9 cellular contexts compared by ENCODE assay signal in the genomic region with DNA sequence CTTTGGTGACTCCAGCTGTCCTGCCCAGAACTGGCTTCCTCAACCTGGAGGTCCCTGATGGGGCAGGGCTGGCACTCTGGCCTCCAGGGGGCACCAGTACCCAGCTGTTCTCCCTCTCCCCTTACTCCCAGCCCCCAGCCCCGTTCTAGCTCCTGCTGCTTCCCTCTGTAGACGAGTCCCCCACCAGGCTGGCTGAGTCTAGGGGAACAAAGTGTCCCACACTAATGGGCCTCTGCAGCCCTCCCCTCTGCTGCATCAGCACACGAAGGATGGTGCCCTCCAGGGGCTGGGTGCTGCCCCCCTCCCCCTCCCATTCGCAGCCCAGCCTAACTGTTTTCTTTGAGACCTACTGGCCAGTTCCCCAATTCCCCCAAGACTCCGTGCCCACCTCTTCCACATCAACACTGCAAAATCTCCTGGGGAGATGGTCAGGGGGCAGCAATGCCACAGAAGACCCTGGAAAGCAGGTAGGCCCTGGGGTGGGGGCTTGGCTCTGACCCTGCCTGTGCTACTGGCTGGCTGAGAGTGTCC. TPM values are rescaled to one million over a fixed set of nuclear protein-coding genes. Genes with fewer than 3 reads are reported as not detected.
DNase-seq lines count a peak whose midpoint lies in the region; ATAC-seq, FAIRE-seq and TF ChIP-seq lines count a peak whose summit lies in the region.
"Had no signal": no experiment of that assay in that cellular context is flagged by ENCODE, and none has a peak within 500 bp of the region (broad histone marks: within the 10 kb centered on the region; RNA-seq: fewer than 3 reads in every experiment).

No MANE protein-coding gene starts in this region.

- H3K9ac ChIP-seq in KMS-11: no peak overlapping the region

- H3K36me3 ChIP-seq in KMS-11 (ENCODE audit: insufficient read depth): no peaks in the 10 kb centered on the region
- H3K36me3 ChIP-seq in bronchial epithelial cell (ENCODE audit: control insufficient read depth, insufficient read depth, low read length): no peaks in the 10 kb centered on the region

- TF ChIP-seq CTCF in KMS-11 (conservative IDR thresholded peaks at IDR 0.05; ENCODE audit: low read depth, low read length) (peak; percentile 54), bronchial epithelial cell (IDR thresholded peaks at IDR 0.05; ENCODE audit: insufficient read depth, low read length, severe bottlenecking) (peak; percentile 68)

- no peaks in the 10 kb centered on the region for H3K9me3 Mint-ChIP-seq in activated T-cell treated with anti-CD3 and anti-CD28 coated beads, Interleukin-2, amount 50 U/mL, for 24 hours
- H3K9me3 Mint-ChIP-seq in activated T-cell treated with anti-CD3 and anti-CD28 coated beads, Interleukin-2, amount 50 U/mL, for 4 hours: no peaks in the 10 kb centered on the region

- no peak overlapping the region for H3K4me3 Mint-ChIP-seq in activated T-cell treated with anti-CD3 and anti-CD28 coated beads, Interleukin-2, amount 50 U/mL, for 24 hours
- H3K4me3 Mint-ChIP-seq in activated T-cell treated with anti-CD3 and anti-CD28 coated beads, Interleukin-2, amount 50 U/mL, for 4 hours: no peak overlapping the region

- H2AFZ ChIP-seq in KMS-11 (ENCODE audit: low read depth): no peak overlapping the region

- no peak for FAIRE-seq in bronchial epithelial cell (lab: Jason Lieb, UNC)

- H3K27ac Mint-ChIP-seq in activated T-cell treated with anti-CD3 and anti-CD28 coated beads, Interleukin-2, amount 50 U/mL, for 24 hours: no peak overlapping the region

- DNase-seq in activated T-cell treated with anti-CD3 and anti-CD28 coated beads, Interleukin-2, amount 50 U/mL, for 24 hours: peak; percentile 28
- DNase-seq in activated T-cell treated with anti-CD3 and anti-CD28 coated beads, Interleukin-2, amount 50 U/mL, for 4 hours: no peak
- no peak for DNase-seq in bronchial epithelial cell (ENCODE audit: low read depth)
- DNase-seq in posterior vena cava (ENCODE audit: low spot score): peak; percentile 66
- no peak for DNase-seq in left colon
- DNase-seq in GF-D8 (lab: John Stamatoyannopoulos, UW): no peak
- DNase-seq in GDM1 (lab: John Stamatoyannopoulos, UW): no peak

- H3K4me1 ChIP-seq in KMS-11 (ENCODE audit: low read depth, poor library complexity, severe bottlenecking): peaks cover 16% of the 10 kb centered on the region

- H4K20me1 ChIP-seq in KMS-11 (ENCODE audit: insufficient read depth): no peaks in the 10 kb centered on the region

- H3K27me3 Mint-ChIP-seq in activated T-cell treated with anti-CD3 and anti-CD28 coated beads, Interleukin-2, amount 50 U/mL, for 24 hours: peaks cover 59% of the 10 kb centered on the region
- peaks cover 61% of the 10 kb centered on the region for H3K27me3 Mint-ChIP-seq in activated T-cell treated with anti-CD3 and anti-CD28 coated beads, Interleukin-2, amount 50 U/mL, for 4 hours (ENCODE audit: low read depth)

- no peaks in the 10 kb centered on the region for H3K79me2 ChIP-seq in KMS-11 (ENCODE audit: insufficient read depth, low read depth)

- no peak overlapping the region for H3K4me3 ChIP-seq in KMS-11 (IDR thresholded peaks at IDR 0.05; ENCODE audit: insufficient read depth, low read depth, low read length)
- no peak overlapping the region for H3K4me3 ChIP-seq in bronchial epithelial cell (ENCODE audit: low read depth, low read length)
- H3K4me3 ChIP-seq: dorsolateral prefrontal cortex had no signal

- intact Hi-C loops in posterior vena cava (cut with DNase I) (no loop called here), left colon (cut with DNase I, micrococcal nuclease) (no loop called here)

- peaks cover 9% of the 10 kb centered on the region for H3K4me1 Mint-ChIP-seq in activated T-cell treated with anti-CD3 and anti-CD28 coated beads, Interleukin-2, amount 50 U/mL, for 24 hours (ENCODE audit: low read depth)
- peaks cover 9% of the 10 kb centered on the region for H3K4me1 Mint-ChIP-seq in activated T-cell treated with anti-CD3 and anti-CD28 coated beads, Interleukin-2, amount 50 U/mL, for 4 hours (ENCODE audit: low read depth)

- H3K27me3 ChIP-seq in KMS-11 (ENCODE audit: insufficient read depth, low read depth) (peaks cover 6% of the 10 kb centered on the region; the same call in 1 of the 2 replicates), bronchial epithelial cell (ENCODE audit: control insufficient read depth, insufficient read depth, low read length) (no peaks in the 10 kb centered on the region)

- no peak overlapping the region for H3K27ac ChIP-seq in KMS-11

- no peak for ATAC-seq in activated T-cell treated with anti-CD3 and anti-CD28 coated beads, Interleukin-2, amount 50 U/mL, for 4 hours
- ATAC-seq in left colon: no peak

- no peak overlapping the region for H3K4me2 ChIP-seq in KMS-11

- H3K36me3 Mint-ChIP-seq in activated T-cell treated with anti-CD3 and anti-CD28 coated beads, Interleukin-2, amount 50 U/mL, for 24 hours (ENCODE audit: low read depth): no peaks in the 10 kb centered on the region
- no peaks in the 10 kb centered on the region for H3K36me3 Mint-ChIP-seq in activated T-cell treated with anti-CD3 and anti-CD28 coated beads, Interleukin-2, amount 50 U/mL, for 4 hours (ENCODE audit: insufficient read depth)

RNA-seq across cellular contexts. Expression of a gene that starts 4.2 kb away (rescaled TPM):
- not detected for total RNA-seq in activated T-cell treated with anti-CD3 and anti-CD28 coated beads, Interleukin-2, amount 50 U/mL, for 4 hours
- total RNA-seq in bronchial epithelial cell (247 and 322 TPM in 2 replicates), posterior vena cava (not detected), left colon (under 1 TPM in 1 of 2 donors, not detected in 1; 0.89 TPM)

Comparison
In these comparisons a context has a peak if more than half of its experiments do, and no peak if none do; other contexts are left out.
1. DNase-seq: peak in activated T-cell treated with anti-CD3 and anti-CD28 coated beads, Interleukin-2, amount 50 U/mL, for 24 hours (single experiment) and posterior vena cava (single experiment); none in activated T-cell treated with anti-CD3 and anti-CD28 coated beads, Interleukin-2, amount 50 U/mL, for 4 hours (single experiment), bronchial epithelial cell (single experiment), left colon (0 of 2), GF-D8 (single experiment) and GDM1 (single experiment).
2. RNA of a gene that starts 4.2 kb away (total RNA-seq): 247 to 322 TPM in bronchial epithelial cell; 0.89 TPM in left colon, not detected in activated T-cell treated with anti-CD3 and anti-CD28 coated beads, Interleukin-2, amount 50 U/mL, for 4 hours and not detected in posterior vena cava; every median in the first group is over 100 times any median in the second.